In the genomic region with DNA sequence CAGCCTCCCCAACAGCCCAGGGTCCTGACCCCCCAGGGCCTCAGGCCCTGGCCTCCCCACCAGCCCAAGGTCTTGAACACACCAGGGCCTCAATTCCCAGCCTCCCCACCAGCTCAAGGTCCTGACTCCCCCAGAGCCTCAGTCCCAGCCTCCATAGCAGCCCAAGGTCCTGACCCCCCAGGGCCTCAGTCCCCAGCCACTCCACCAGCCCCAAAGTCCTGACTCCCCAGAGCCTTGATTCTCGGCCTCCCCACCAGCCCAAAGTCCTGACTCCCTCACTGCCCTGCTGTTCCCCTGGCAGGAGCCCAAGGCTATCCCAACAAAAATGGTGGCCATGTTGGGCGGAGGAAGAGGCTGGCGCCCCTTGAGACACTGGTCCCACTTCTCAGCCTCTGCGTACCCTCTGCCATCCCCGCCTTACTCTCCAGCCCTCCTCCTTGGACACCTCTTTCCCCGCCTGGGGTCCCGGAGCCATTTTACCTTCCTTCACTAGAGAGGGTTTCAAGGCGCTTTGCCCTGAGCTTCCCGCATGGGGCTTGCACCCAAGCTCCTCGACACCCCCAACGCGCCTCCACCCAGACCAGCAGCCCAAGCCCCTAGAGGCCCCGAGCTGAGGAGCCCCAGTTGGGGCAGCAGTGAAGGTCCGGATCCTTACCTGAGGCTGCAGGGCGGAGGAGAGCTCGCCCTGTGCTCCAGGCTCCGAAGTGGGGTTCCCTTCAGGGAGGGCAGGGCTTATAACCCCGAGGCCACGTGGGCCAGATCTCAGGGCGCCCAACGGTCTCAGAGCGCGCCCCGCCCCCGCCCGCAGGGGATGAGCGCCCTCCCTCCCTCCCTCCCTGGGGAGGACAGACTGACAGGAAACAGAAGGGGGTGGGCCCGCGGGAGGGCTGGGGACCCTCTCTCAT, we compare ENCODE assay signal across 8 cellular contexts. TPM values are rescaled to one million over a fixed set of nuclear protein-coding genes. Genes with fewer than 3 reads are reported as not detected.
DNase-seq lines count a peak whose midpoint lies in the region; ATAC-seq and TF ChIP-seq lines count a peak whose summit lies in the region.

No MANE protein-coding gene starts in this region.

- peaks cover 6% of the 10 kb centered on the region for H3K27me3 Mint-ChIP-seq in T-helper 1 cell treated with Interleukin-12 subunit alpha and Interleukin-12 subunit beta and Interleukin-4 antibody, amounts not matched to agents 30 μg/mL and 1 μg/mL, for 36 hours (ENCODE audit: low read depth)
- no peaks in the 10 kb centered on the region for H3K27me3 Mint-ChIP-seq in naive B cell
- H3K27me3 Mint-ChIP-seq in stimulated activated naive CD8-positive, alpha-beta T cell treated with anti-CD3 and anti-CD28 coated beads, Interleukin-15, amount 100 ng/mL, for 72 hours, result no peaks in the 10 kb centered on the region

- H3K27ac ChIP-seq in HEK293 (ENCODE audit: extremely low read depth, low read depth, low read length) (no peak overlapping the region), PC-9 (no peak overlapping the region)

- H3K27ac Mint-ChIP-seq in T-helper 1 cell treated with Interleukin-12 subunit alpha and Interleukin-12 subunit beta and Interleukin-4 antibody, amounts not matched to agents 30 μg/mL and 1 μg/mL, for 36 hours, result peak overlapping the region; percentile 95
- H3K27ac Mint-ChIP-seq in naive B cell, result peak overlapping the region; percentile 98 to 100 (median 99)
- H3K27ac Mint-ChIP-seq in stimulated activated naive CD8-positive, alpha-beta T cell treated with anti-CD3 and anti-CD28 coated beads, Interleukin-15, amount 100 ng/mL, for 72 hours, result peak overlapping the region; percentile 99 to 100

- CTCF ChIA-PET in HEK293 (lab: Yijun Ruan, JAX) (interaction anchor here (0.5 to 1.0 kb wide), 2 partner anchors 12 to 14 kb away, joined by 3 read pairs; no protein-coding TSS in a partner anchor), PC-9 (lab: Charles Lee) (no interaction called here)

- H2AFZ ChIP-seq in PC-9, result no peak overlapping the region

- H3K9me3 Mint-ChIP-seq in T-helper 1 cell treated with Interleukin-12 subunit alpha and Interleukin-12 subunit beta and Interleukin-4 antibody, amounts not matched to agents 30 μg/mL and 1 μg/mL, for 36 hours, result no peaks in the 10 kb centered on the region
- peaks cover 0 to 3% (median 0%) of the 10 kb centered on the region in 7 donors for H3K9me3 Mint-ChIP-seq in naive B cell
- H3K9me3 Mint-ChIP-seq in stimulated activated naive CD8-positive, alpha-beta T cell treated with anti-CD3 and anti-CD28 coated beads, Interleukin-15, amount 100 ng/mL, for 72 hours, result no peaks in the 10 kb centered on the region

- no peak overlapping the region for H3K4me2 ChIP-seq in PC-9

- TF ChIP-seq CTCF in HEK293 (tag by site-specific recombination; IDR thresholded peaks at IDR 0.05), result no peak
- TF ChIP-seq CTCF in PC-9 (conservative IDR thresholded peaks at IDR 0.05), result no peak

- H3K36me3 Mint-ChIP-seq in T-helper 1 cell treated with Interleukin-12 subunit alpha and Interleukin-12 subunit beta and Interleukin-4 antibody, amounts not matched to agents 30 μg/mL and 1 μg/mL, for 36 hours (ENCODE audit: low read depth), result peaks cover 38% of the 10 kb centered on the region
- H3K36me3 Mint-ChIP-seq in naive B cell, result peaks cover 13 to 25% of the 10 kb centered on the region in 2 donors

- DNase-seq in activated naive CD8-positive, alpha-beta T cell treated with anti-CD3 and anti-CD28 coated beads, Interleukin-2, amount 50 U/mL, for 16 hours (ENCODE audit: low read depth, low spot score), result peak; percentile 87
- DNase-seq in naive B cell, result peak; percentile 87
- peak; percentile 92 to 94 for DNase-seq in stimulated activated naive CD8-positive, alpha-beta T cell treated with anti-CD3 and anti-CD28 coated beads, Interleukin-15, amount 100 ng/mL, for 72 hours
- no peak for DNase-seq in PC-9
- no peak for DNase-seq in dermis blood vessel endothelial cell

- H3K36me3 ChIP-seq in HEK293 (ENCODE audit: control insufficient read depth in 2 of 2, insufficient read depth in 1 of 2, low read length in 2 of 2), result no peaks in the 10 kb centered on the region
- H3K36me3 ChIP-seq in PC-9 (ENCODE audit: low read depth), result no peaks in the 10 kb centered on the region

- POLR2A ChIA-PET in HEK293 (lab: Yijun Ruan, JAX), result interaction anchor here (1.2 to 1.6 kb wide), 2 partner anchors 12 to 20 kb away, joined by 4 to 8 read pairs; partner anchors contain the start of gene SUPT4H1
- POLR2A ChIA-PET in PC-9 (lab: Charles Lee; ENCODE audit: unreplicated experiment), result no interaction called here

- no TSS peak for BruUV-seq in PC-9 (replicated peaks; lab: Mats Ljungman, UMichigan)

- no peaks in the 10 kb centered on the region for H3K79me2 ChIP-seq in PC-9 (ENCODE audit: low read depth)

- no peaks in the 10 kb centered on the region; the same call in 1 of the 2 replicates for H3F3A ChIP-seq in PC-9 (ENCODE audit: insufficient read depth, low read depth)

- peak overlapping the region; percentile 99 for H3K4me3 Mint-ChIP-seq in T-helper 1 cell treated with Interleukin-12 subunit alpha and Interleukin-12 subunit beta and Interleukin-4 antibody, amounts not matched to agents 30 μg/mL and 1 μg/mL, for 36 hours
- H3K4me3 Mint-ChIP-seq in naive B cell, result peak overlapping the region; percentile 91 to 100 (median 100)
- H3K4me3 Mint-ChIP-seq in stimulated activated naive CD8-positive, alpha-beta T cell treated with anti-CD3 and anti-CD28 coated beads, Interleukin-15, amount 100 ng/mL, for 72 hours, result peak overlapping the region; percentile 77 to 99

- ATAC-seq in naive B cell (ENCODE audit: low read depth in 2 of 2), result peak; percentile 44 to 59
- ATAC-seq in stimulated activated naive CD8-positive, alpha-beta T cell treated with anti-CD3 and anti-CD28 coated beads, Interleukin-15, amount 100 ng/mL, for 72 hours, result peak; percentile 2
- ATAC-seq in HG03097 (IDR thresholded peaks at IDR 0.05; ENCODE audit: low FRiP score, unreplicated experiment), result no peak

- H3K9me3 ChIP-seq in HEK293 (ENCODE audit: control insufficient read depth, insufficient read depth, low read depth, low read length) (no peaks in the 10 kb centered on the region), PC-9 (ENCODE audit: insufficient read depth, low read depth) (no peaks in the 10 kb centered on the region)

- H3K4me1 ChIP-seq in HEK293 (ENCODE audit: control insufficient read depth, insufficient read depth, low read length) (no peaks in the 10 kb centered on the region), PC-9 (replicated peaks; ENCODE audit: insufficient read depth) (no peaks in the 10 kb centered on the region)

- H3K27me3 ChIP-seq in PC-9 (ENCODE audit: insufficient read depth, low read depth), result peaks cover 27% of the 10 kb centered on the region

- H3K4me3 ChIP-seq in HEK293 (ENCODE audit: low read depth, low read length) (no peak overlapping the region), PC-9 (no peak overlapping the region)

- intact Hi-C loops in PC-9 (cut with micrococcal nuclease; ENCODE audit: unreplicated experiment), result no loop called here

- H3K9me2 ChIP-seq in PC-9 (ENCODE audit: insufficient read depth), result no peaks in the 10 kb centered on the region

- H3K4me1 Mint-ChIP-seq in T-helper 1 cell treated with Interleukin-12 subunit alpha and Interleukin-12 subunit beta and Interleukin-4 antibody, amounts not matched to agents 30 μg/mL and 1 μg/mL, for 36 hours (ENCODE audit: low read depth), result peaks cover 61% of the 10 kb centered on the region
- H3K4me1 Mint-ChIP-seq in naive B cell, result peaks cover 67 to 86% (median 76%) of the 10 kb centered on the region in 3 donors
- H3K4me1 Mint-ChIP-seq in stimulated activated naive CD8-positive, alpha-beta T cell treated with anti-CD3 and anti-CD28 coated beads, Interleukin-15, amount 100 ng/mL, for 72 hours, result peaks cover 60% of the 10 kb centered on the region

- no peaks in the 10 kb centered on the region for H4K20me1 ChIP-seq in PC-9 (ENCODE audit: insufficient read depth)

TF ChIP-seq in HEK293, 187 proteins besides CTCF, POLR2A, EP300 and RAD21:
- TF ChIP-seq, protein P1, sequence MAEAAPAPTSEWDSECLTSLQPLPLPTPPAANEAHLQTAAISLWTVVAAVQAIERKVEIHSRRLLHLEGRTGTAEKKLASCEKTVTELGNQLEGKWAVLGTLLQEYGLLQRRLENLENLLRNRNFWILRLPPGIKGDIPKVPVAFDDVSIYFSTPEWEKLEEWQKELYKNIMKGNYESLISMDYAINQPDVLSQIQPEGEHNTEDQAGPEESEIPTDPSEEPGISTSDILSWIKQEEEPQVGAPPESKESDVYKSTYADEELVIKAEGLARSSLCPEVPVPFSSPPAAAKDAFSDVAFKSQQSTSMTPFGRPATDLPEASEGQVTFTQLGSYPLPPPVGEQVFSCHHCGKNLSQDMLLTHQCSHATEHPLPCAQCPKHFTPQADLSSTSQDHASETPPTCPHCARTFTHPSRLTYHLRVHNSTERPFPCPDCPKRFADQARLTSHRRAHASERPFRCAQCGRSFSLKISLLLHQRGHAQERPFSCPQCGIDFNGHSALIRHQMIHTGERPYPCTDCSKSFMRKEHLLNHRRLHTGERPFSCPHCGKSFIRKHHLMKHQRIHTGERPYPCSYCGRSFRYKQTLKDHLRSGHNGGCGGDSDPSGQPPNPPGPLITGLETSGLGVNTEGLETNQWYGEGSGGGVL (tag by site-specific recombination; IDR thresholded peaks at IDR 0.05), result no peak
- TF ChIP-seq GLIS1 (tag by site-specific recombination; IDR thresholded peaks at IDR 0.05), result peak; percentile 62
- TF ChIP-seq GLIS2 (tag by site-specific recombination; IDR thresholded peaks at IDR 0.05), result 0 out of 2 replicates have a peak, but pooled peaks have one; percentile 4
TF ChIP-seq in HEK293: peak in this region for 2.

RNA-seq across cellular contexts. Expression of gene TSPOAP1, which starts 3.5 kb away (rescaled TPM):
- polyA plus RNA-seq in naive B cell (ENCODE audit: low read depth in 6 of 6), result under 1 TPM in 4 of 6 donors, not detected in 2; 0.03 to 0.58 (median 0.38) TPM
- 0.15 and 0.18 TPM in 2 replicates for total RNA-seq in PC-9 (2021)
- total RNA-seq in dermis blood vessel endothelial cell, result under 0.01 and 0.14 TPM in 2 replicates

RNA-seq across cellular contexts. Expression of gene SUPT4H1, which starts 19.9 kb away (rescaled TPM):
- polyA plus RNA-seq in naive B cell (ENCODE audit: low read depth in 6 of 6), result 100 to 1,000 TPM in 4 of 6 donors, 10 to 100 TPM in 2; 77.4 to 128 (median 110) TPM
- total RNA-seq in PC-9 (2021), result 72.2 and 74.8 TPM in 2 replicates
- total RNA-seq in dermis blood vessel endothelial cell, result 39.0 and 53.6 TPM in 2 replicates

RNA-seq across cellular contexts. Expression of gene MPO, which starts 51.3 kb away (rescaled TPM):
- under 1 TPM in 2 of 6 donors, not detected in 4; 0.12 to 0.29 TPM for polyA plus RNA-seq in naive B cell (ENCODE audit: low read depth in 6 of 6)
- not detected in 2 replicates for total RNA-seq in PC-9 (2021)
- not detected in 2 replicates for total RNA-seq in dermis blood vessel endothelial cell

Comparison
In these comparisons a context has a peak if more than half of its experiments do, and no peak if none do; other contexts are left out.
1. DNase-seq: peak in activated naive CD8-positive, alpha-beta T cell treated with anti-CD3 and anti-CD28 coated beads, Interleukin-2, amount 50 U/mL, for 16 hours (single experiment), naive B cell (single experiment) and stimulated activated naive CD8-positive, alpha-beta T cell treated with anti-CD3 and anti-CD28 coated beads, Interleukin-15, amount 100 ng/mL, for 72 hours (2 of 2); none in PC-9 (0 of 2) and dermis blood vessel endothelial cell (single experiment).
2. Peak in every context shown above with its lines, with median percentiles within 50 percentile points of each other: H3K27ac Mint-ChIP-seq and H3K4me3 Mint-ChIP-seq.